13 cellular contexts compared by ENCODE assay signal in the genomic region with DNA sequence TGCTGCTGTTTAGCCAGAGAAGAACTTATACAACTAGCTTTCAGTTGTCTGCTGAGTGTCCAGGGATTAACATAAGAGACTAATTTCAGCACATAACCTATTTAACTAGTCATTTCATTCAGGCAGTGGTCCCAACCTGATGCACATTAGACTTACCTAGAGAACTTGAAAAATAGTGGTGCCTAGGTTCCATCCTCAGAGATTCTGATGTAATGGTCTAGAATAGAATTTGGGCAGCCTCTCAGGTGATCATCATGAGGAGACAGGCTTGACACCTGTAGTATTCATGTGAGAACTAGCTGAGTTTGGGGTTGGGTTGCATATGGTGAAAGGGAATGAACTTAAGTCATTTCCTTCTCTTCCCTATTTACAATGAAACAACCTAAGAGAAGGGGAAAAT. TPM values are rescaled to one million over a fixed set of nuclear protein-coding genes. Genes with fewer than 3 reads are reported as not detected.
DNase-seq lines count a peak whose midpoint lies in the region; ATAC-seq lines count a peak whose summit lies in the region.
"Had no signal": no experiment of that assay in that cellular context is flagged by ENCODE, and none has a peak within 500 bp of the region (broad histone marks: within the 10 kb centered on the region; RNA-seq: fewer than 3 reads in every experiment).

No MANE protein-coding gene starts in this region.

- H3K27me3 ChIP-seq in neuronal stem cell (ENCODE audit: control insufficient read depth in 3 of 3, insufficient read depth in 3 of 3, low read depth in 1 of 3, low read length in 3 of 3), result no peaks in the 10 kb centered on the region
- no peaks in the 10 kb centered on the region for H3K27me3 ChIP-seq in trophoblast cell (ENCODE audit: insufficient read depth, low read length)
- H3K27me3 ChIP-seq: gastrocnemius medialis had no signal

- no peak overlapping the region for H4K12ac ChIP-seq in trophoblast cell (ENCODE audit: low read depth, low read length)

- H3K36me3 ChIP-seq in neuronal stem cell (replicated peaks in 1 of 2; ENCODE audit: control insufficient read depth in 2 of 2, insufficient read depth in 2 of 2, low read length in 2 of 2) (peaks cover 5 to 9% of the 10 kb centered on the region in 2 donors), trophoblast cell (ENCODE audit: control insufficient read depth in 1 of 2, insufficient read depth in 2 of 2, low read length in 2 of 2) (no peaks in the 10 kb centered on the region)

- H4K91ac ChIP-seq in neuronal stem cell (ENCODE audit: low read depth, low read length, poor library complexity) (no peak overlapping the region), trophoblast cell (ENCODE audit: low read depth, low read length) (no peak overlapping the region)

- H3K4ac ChIP-seq in neuronal stem cell (ENCODE audit: low read length) (no peak overlapping the region), trophoblast cell (ENCODE audit: low read depth, low read length) (no peak overlapping the region)

- H3K27ac ChIP-seq in neuronal stem cell (replicated peaks; ENCODE audit: low read length), result no peak overlapping the region
- no peak overlapping the region for H3K27ac ChIP-seq in trophoblast cell (ENCODE audit: low read depth, low read length)

- no peaks in the 10 kb centered on the region for H3K4me1 ChIP-seq in neuronal stem cell (ENCODE audit: control insufficient read depth in 2 of 2, insufficient read depth in 1 of 2, low read depth in 1 of 2, low read length in 2 of 2)
- H3K4me1 ChIP-seq in trophoblast cell (ENCODE audit: control insufficient read depth in 1 of 2, insufficient read depth in 2 of 2, low read length in 2 of 2), result no peaks in the 10 kb centered on the region

- H3K79me1 ChIP-seq in neuronal stem cell (ENCODE audit: low read depth, low read length), result peaks cover 1% of the 10 kb centered on the region
- no peaks in the 10 kb centered on the region for H3K79me1 ChIP-seq in trophoblast cell (ENCODE audit: low read length)

- H3K9me3 ChIP-seq in neuronal stem cell (replicated peaks in 1 of 2; ENCODE audit: control insufficient read depth in 2 of 2, insufficient read depth in 1 of 2, low read depth in 1 of 2, low read length in 2 of 2) (peaks cover 0 to 2% of the 10 kb centered on the region in 2 donors), trophoblast cell (ENCODE audit: insufficient read depth, low read depth, low read length) (peaks cover 2% of the 10 kb centered on the region)
- H3K9me3 ChIP-seq: gastrocnemius medialis had no signal

- H3K23ac ChIP-seq in neuronal stem cell (ENCODE audit: low read depth, low read length, poor library complexity), result no peak overlapping the region
- no peak overlapping the region for H3K23ac ChIP-seq in trophoblast cell (ENCODE audit: low read length)

- ATAC-seq in GM18498 (IDR thresholded peaks at IDR 0.05; ENCODE audit: unreplicated experiment), result peak; percentile 41
- peak; percentile 38 for ATAC-seq in GM19395 (IDR thresholded peaks at IDR 0.05; ENCODE audit: unreplicated experiment)
- peak; percentile 49 for ATAC-seq in HG02840 (IDR thresholded peaks at IDR 0.05; ENCODE audit: low FRiP score, unreplicated experiment)
- peak; percentile 31 for ATAC-seq in HG03521 (IDR thresholded peaks at IDR 0.05; ENCODE audit: unreplicated experiment)
- ATAC-seq: left ventricle myocardium superior, PC-3 had no signal

- no peaks in the 10 kb centered on the region for H3K79me2 ChIP-seq in trophoblast cell (ENCODE audit: control insufficient read depth, insufficient read depth, low read length, poor library complexity)

- no peak overlapping the region for H2AK5ac ChIP-seq in neuronal stem cell (ENCODE audit: low read depth, low read length)
- H2AK5ac ChIP-seq in trophoblast cell (ENCODE audit: low read length), result no peak overlapping the region

- H2BK5ac ChIP-seq in neuronal stem cell (ENCODE audit: low read length) (no peak overlapping the region), trophoblast cell (ENCODE audit: low read depth, low read length, poor library complexity) (no peak overlapping the region)

- no peak overlapping the region for H2BK12ac ChIP-seq in neuronal stem cell (ENCODE audit: low read length)
- H2BK12ac ChIP-seq in trophoblast cell (ENCODE audit: low read length), result no peak overlapping the region

- H4K8ac ChIP-seq in neuronal stem cell (ENCODE audit: low read depth, low read length) (no peak overlapping the region), trophoblast cell (ENCODE audit: low read depth, low read length) (no peak overlapping the region)

- H2AFZ ChIP-seq in neuronal stem cell (ENCODE audit: low read length) (no peak overlapping the region), trophoblast cell (ENCODE audit: insufficient read depth, low read length, poor library complexity) (no peak overlapping the region)

- no peak overlapping the region for H2BK120ac ChIP-seq in neuronal stem cell (ENCODE audit: low read depth, low read length)
- H2BK120ac ChIP-seq in trophoblast cell (ENCODE audit: insufficient read depth, low read length, poor library complexity), result no peak overlapping the region

- H3K9ac ChIP-seq in neuronal stem cell (ENCODE audit: low read depth, low read length, poor library complexity), result no peak overlapping the region
- no peak overlapping the region for H3K9ac ChIP-seq in trophoblast cell (ENCODE audit: low read length)

- no peak overlapping the region for H3K18ac ChIP-seq in neuronal stem cell (ENCODE audit: low read length)
- H3K18ac ChIP-seq in trophoblast cell (ENCODE audit: low read length), result no peak overlapping the region

- DNase-seq in NCI-H1105 treated with DMSO at 0.1 percent for 48 hours (lab: John Stamatoyannopoulos, UW) (no peak), neuronal stem cell (ENCODE audit: low spot score) (no peak), trophoblast cell (no peak)
- DNase-seq in stimulated activated CD8-positive, alpha-beta memory T cell treated with anti-CD3 and anti-CD28 coated beads, Interleukin-4, amount 100 ng/mL, for 48 hours, result no peak
- DNase-seq: activated effector memory CD4-positive, alpha-beta T cell treated with Interleukin-2 at 50 U/mL for 16 hours; gastrocnemius medialis; left ventricle myocardium superior; NCI-H1417; PC-3 had no signal

- no peak overlapping the region for H2BK15ac ChIP-seq in neuronal stem cell (ENCODE audit: low read length)

- H3K4me2 ChIP-seq in neuronal stem cell (ENCODE audit: insufficient read depth, low read length, poor library complexity, severe bottlenecking) (no peak overlapping the region), trophoblast cell (ENCODE audit: low read length) (no peak overlapping the region)

- H3K14ac ChIP-seq in neuronal stem cell (ENCODE audit: low read length) (no peak overlapping the region), trophoblast cell (ENCODE audit: low read length) (no peak overlapping the region)

- H3K4me3 ChIP-seq in neuronal stem cell (ENCODE audit: low read length in 2 of 2), result no peak overlapping the region
- no peak overlapping the region for H3K4me3 ChIP-seq in trophoblast cell (ENCODE audit: low read depth, low read length)
- H3K4me3 ChIP-seq: gastrocnemius medialis had no signal

RNA-seq across cellular contexts. Expression of a gene that starts 24.8 kb away (rescaled TPM):
- polyA plus RNA-seq in neuronal stem cell (2013, experiment 1 of 2), result 8.5 TPM
- polyA plus RNA-seq in neuronal stem cell (2013, experiment 2 of 2), result 8.6 TPM
- 8.7 and 9.1 TPM in 2 replicates for polyA plus RNA-seq in trophoblast cell (2013)

RNA-seq across cellular contexts. Expression of a gene that starts 25.0 kb away (rescaled TPM):
- polyA plus RNA-seq in neuronal stem cell (2013, experiment 1 of 2), result 10.4 TPM
- polyA plus RNA-seq in neuronal stem cell (2013, experiment 2 of 2), result 10.6 TPM
- polyA plus RNA-seq in trophoblast cell (2013), result 17.8 and 19.2 TPM in 2 replicates
